20 cellular contexts compared by ENCODE assay signal in the genomic region with DNA sequence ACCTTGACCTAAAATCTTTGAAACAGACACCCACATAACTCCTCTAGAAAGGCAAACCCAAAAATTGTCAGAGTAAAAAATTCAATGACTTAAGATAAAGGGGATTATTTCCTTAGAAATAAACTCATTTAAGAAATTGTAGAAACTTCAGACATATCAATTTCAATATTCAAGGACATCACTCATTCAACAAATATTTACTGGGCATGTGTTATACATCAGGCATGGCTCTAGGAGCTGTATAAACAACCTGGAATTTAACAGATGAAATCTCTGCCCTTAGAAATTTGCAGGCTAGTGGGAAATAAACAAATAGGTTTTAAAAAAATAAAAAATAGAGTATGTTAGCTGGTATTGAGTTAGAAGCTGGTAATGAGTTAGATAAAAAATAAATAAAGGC.
DNase-seq lines count a peak whose midpoint lies in the region; ATAC-seq and TF ChIP-seq lines count a peak whose summit lies in the region.
"Had no signal": no experiment of that assay in that cellular context is flagged by ENCODE, and none has a peak within 500 bp of the region (broad histone marks: within the 10 kb centered on the region; RNA-seq: fewer than 3 reads in every experiment).

No MANE protein-coding gene starts in this region.

- H2AFZ ChIP-seq in PC-3 (ENCODE audit: low read length), result no peak overlapping the region
- H2AFZ ChIP-seq: GM23248 had no signal

- no peaks in the 10 kb centered on the region for H4K20me1 ChIP-seq in PC-3 (ENCODE audit: low read length)

- peak; percentile 88 for ATAC-seq in PC-3
- no peak for ATAC-seq in GM18870 (IDR thresholded peaks at IDR 0.05; ENCODE audit: unreplicated experiment)
- no peak for ATAC-seq in naive thymus-derived CD8-positive, alpha-beta T cell
- ATAC-seq: GM12878, K562 had no signal

- H3K4me2 ChIP-seq in PC-3 (ENCODE audit: low read length), result peak overlapping the region; percentile 63

- H3K4me1 Mint-ChIP-seq in HFFc6 (ENCODE audit: low read depth), result peaks cover 5% of the 10 kb centered on the region; the same call in 1 of the 2 replicates
- H3K4me1 Mint-ChIP-seq in naive thymus-derived CD8-positive, alpha-beta T cell, result peaks cover 0 to 2% (median 0%) of the 10 kb centered on the region in 4 donors
- H3K4me1 Mint-ChIP-seq: CD4-positive, CD25-positive, alpha-beta regulatory T cell; CD8-positive, alpha-beta memory T cell had no signal

- H3K27me3 Mint-ChIP-seq in HFFc6 (ENCODE audit: insufficient read depth), result peaks cover 10% of the 10 kb centered on the region
- peaks cover 8 to 31% (median 21%) of the 10 kb centered on the region in 5 donors for H3K27me3 Mint-ChIP-seq in naive thymus-derived CD8-positive, alpha-beta T cell

- CTCF ChIA-PET in PC-3 (lab: Charles Lee), result interaction anchor here (1.0 kb wide), 1 partner anchor 46 kb away, joined by 3 read pairs; no protein-coding TSS in a partner anchor

- intact Hi-C loops in PC-3 (cut with micrococcal nuclease), result no loop called here

- H3K9me3 ChIP-seq in PC-3 (ENCODE audit: low read length), result no peaks in the 10 kb centered on the region
- H3K9me3 ChIP-seq: BE2C, Caco-2, HAP-1 had no signal

- no peak overlapping the region for H3K9ac ChIP-seq in PC-3 (ENCODE audit: low read length)
- H3K9ac ChIP-seq: GM23248 had no signal

- TF ChIP-seq CTCF in HFFc6 (IDR thresholded peaks at IDR 0.05) (no peak), PC-3 (conservative IDR thresholded peaks at IDR 0.05; ENCODE audit: low read depth, low read length) (no peak)

- peaks cover 10% of the 10 kb centered on the region for H3K4me1 ChIP-seq in PC-3 (ENCODE audit: insufficient read depth, low read length)
- H3K4me1 ChIP-seq: BE2C had no signal

- H3K27me3 ChIP-seq in PC-3 (ENCODE audit: low read length), result no peaks in the 10 kb centered on the region

- no peak overlapping the region for H3K4me3 Mint-ChIP-seq in HFFc6
- no peak overlapping the region for H3K4me3 Mint-ChIP-seq in naive thymus-derived CD8-positive, alpha-beta T cell
- H3K4me3 Mint-ChIP-seq: CD4-positive, CD25-positive, alpha-beta regulatory T cell; CD8-positive, alpha-beta memory T cell had no signal

- no peaks in the 10 kb centered on the region for H3K79me2 ChIP-seq in PC-3 (ENCODE audit: low read length)

- no peaks in the 10 kb centered on the region for H3K9me2 ChIP-seq in PC-3 (replicated peaks; ENCODE audit: low read length)

- H3K27ac ChIP-seq in PC-3 (ENCODE audit: low read length), result peak overlapping the region; percentile 44
- H3K27ac ChIP-seq: GM23248, HL-60 had no signal

- POLR2A ChIA-PET in PC-3 (lab: Charles Lee; ENCODE audit: unreplicated experiment), result no interaction called here
- POLR2A ChIA-PET in naive thymus-derived CD8-positive, alpha-beta T cell (lab: Charles Lee), result no interaction called here

- H3K36me3 Mint-ChIP-seq in HFFc6 (ENCODE audit: low read depth), result no peaks in the 10 kb centered on the region
- peaks cover 0 to 5% (median 2%) of the 10 kb centered on the region in 3 donors for H3K36me3 Mint-ChIP-seq in naive thymus-derived CD8-positive, alpha-beta T cell
- H3K36me3 Mint-ChIP-seq: CD4-positive, CD25-positive, alpha-beta regulatory T cell; CD8-positive, alpha-beta memory T cell had no signal

- DNase-seq in EH (ENCODE audit: low read depth) (peak; percentile 20), HFFc6 (peak; percentile 12), PC-3 (peak; percentile 69), iris pigment epithelial cell (ENCODE audit: low read depth) (peak; percentile 40), COLO668 (lab: John Stamatoyannopoulos, UW; ENCODE audit: unreplicated experiment) (no peak)
- no peak for DNase-seq in stimulated activated CD4-positive, alpha-beta T cell treated with anti-CD3 and anti-CD28 coated beads, Interleukin-4, amount 100 ng/mL, for 4 hours
- DNase-seq in naive thymus-derived CD8-positive, alpha-beta T cell, result no peak
- DNase-seq: ACHN; BE2C; C1 segment of cervical spinal cord; Caco-2; CD4-positive, CD25-positive, alpha-beta regulatory T cell; CD8-positive, alpha-beta memory T cell; GM23248; IMR-90 had no signal

- H3F3A ChIP-seq in PC-3 (ENCODE audit: low read length, unreplicated experiment), result no peaks in the 10 kb centered on the region

- no peaks in the 10 kb centered on the region for H3K36me3 ChIP-seq in PC-3 (ENCODE audit: low read depth, low read length)
- H3K36me3 ChIP-seq: BE2C, HAP-1 had no signal

- no peaks in the 10 kb centered on the region for H3K9me3 Mint-ChIP-seq in HFFc6
- H3K9me3 Mint-ChIP-seq in naive thymus-derived CD8-positive, alpha-beta T cell, result peaks cover 0 to 5% (median 0%) of the 10 kb centered on the region in 9 donors
- H3K9me3 Mint-ChIP-seq: CD8-positive, alpha-beta memory T cell had no signal

- H3K4me3 ChIP-seq in PC-3 (ENCODE audit: low read length), result no peak overlapping the region
- H3K4me3 ChIP-seq: GM12878, GM23248, HAP-1, K562 had no signal

- no peak overlapping the region for H3K27ac Mint-ChIP-seq in HFFc6
- H3K27ac Mint-ChIP-seq in naive thymus-derived CD8-positive, alpha-beta T cell, result no peak overlapping the region
- H3K27ac Mint-ChIP-seq: CD4-positive, CD25-positive, alpha-beta regulatory T cell; CD8-positive, alpha-beta memory T cell had no signal

- BruUV-seq in PC-3 (replicated peaks; lab: Mats Ljungman, UMichigan), result no TSS peak

Comparison
In these comparisons a context has a peak if more than half of its experiments do, and no peak if none do; other contexts are left out.
1. DNase-seq: peak in EH (single experiment), HFFc6 (single experiment), PC-3 (single experiment) and iris pigment epithelial cell (single experiment); none in COLO668 (single experiment), stimulated activated CD4-positive, alpha-beta T cell treated with anti-CD3 and anti-CD28 coated beads, Interleukin-4, amount 100 ng/mL, for 4 hours (0 of 2) and naive thymus-derived CD8-positive, alpha-beta T cell (0 of 10).